ENCODE assay signal across 2 cellular contexts in genomic region chr9:135403733-135404450, GRCh38.
A peak's percentile ranks its signal among the peaks of the same experiment; 100 is the strongest.
TF ChIP-seq lines count a peak whose summit lies in the region.

No MANE protein-coding gene starts in this region.

TF ChIP-seq in SK-N-SH, 30 proteins besides CTCF, POLR2A, EP300 and RAD21 (continued from another document):
- no peak for TF ChIP-seq REST (IDR thresholded peaks at IDR 0.05; ENCODE audit: low read depth, low read length)
- no peak for TF ChIP-seq TAF1 (IDR thresholded peaks at IDR 0.05; ENCODE audit: borderline replicate concordance, low read depth, low read length)
- TF ChIP-seq GATA2 (CRISPR knock-in tag; IDR thresholded peaks at IDR 0.05): peak; percentile 43; the same call in 1 of the 2 replicates
- TF ChIP-seq NFIC (IDR thresholded peaks at IDR 0.05; ENCODE audit: borderline replicate concordance): no peak
- TF ChIP-seq MXI1 (IDR thresholded peaks at IDR 0.05; ENCODE audit: low read depth, low read length): no peak

TF ChIP-seq in SK-N-SH treated with all-trans-retinoic acid at 6 μM for 48 hours, 23 proteins besides CTCF, POLR2A, EP300 and RAD21 (continued from another document):
- TF ChIP-seq CREB5 (CRISPR knock-in tag; IDR thresholded peaks at IDR 0.05; ENCODE audit: low read depth) (no peak), ZNF565 (CRISPR knock-in tag; conservative IDR thresholded peaks at IDR 0.05; ENCODE audit: low read depth) (no peak), SNAI2 (CRISPR knock-in tag; IDR thresholded peaks at IDR 0.05) (no peak), ESRRG (CRISPR knock-in tag; IDR thresholded peaks at IDR 0.05) (no peak), POU6F1 (CRISPR knock-in tag; IDR thresholded peaks at IDR 0.05; ENCODE audit: borderline replicate concordance, low read depth) (no peak), ZFP3 (CRISPR knock-in tag; IDR thresholded peaks at IDR 0.05) (no peak), CSRNP3 (CRISPR knock-in tag; IDR thresholded peaks at IDR 0.05) (no peak), ISL1 (CRISPR knock-in tag; IDR thresholded peaks at IDR 0.05) (no peak), TOX (CRISPR knock-in tag; IDR thresholded peaks at IDR 0.05; ENCODE audit: borderline replicate concordance) (no peak)
